In genomic region chr9:34592895-34593601, GRCh38 we compare ENCODE assay signal across 9 cellular contexts. TPM values are rescaled to one million over a fixed set of nuclear protein-coding genes. Genes with fewer than 3 reads are reported as not detected.
DNase-seq lines count a peak whose midpoint lies in the region; ATAC-seq and TF ChIP-seq lines count a peak whose summit lies in the region.
"Had no signal": no experiment of that assay in that cellular context is flagged by ENCODE, and none has a peak within 500 bp of the region (broad histone marks: within the 10 kb centered on the region; RNA-seq: fewer than 3 reads in every experiment).

No MANE protein-coding gene starts in this region.

- no peaks in the 10 kb centered on the region for H3K27me3 ChIP-seq in lung (ENCODE audit: control insufficient read depth, insufficient read depth)
- H3K27me3 ChIP-seq in vagina, result no peaks in the 10 kb centered on the region

- peaks cover 68 to 90% of the 10 kb centered on the region in 2 donors for H3K27me3 Mint-ChIP-seq in effector memory CD8-positive, alpha-beta T cell

- H3K27ac Mint-ChIP-seq in effector memory CD8-positive, alpha-beta T cell, result no peak overlapping the region
- H3K27ac Mint-ChIP-seq: stimulated activated naive CD8-positive, alpha-beta T cell treated with anti-CD3 and anti-CD28 coated beads, Interleukin-15, Interleukin-2, amounts not matched to agents 100 ng/mL and 50 ng/mL, for 24 hours had no signal

- peaks cover 24 to 27% of the 10 kb centered on the region in 2 donors for H3K4me1 Mint-ChIP-seq in effector memory CD8-positive, alpha-beta T cell (ENCODE audit: low read depth in 2 of 2)

- ATAC-seq in Right ventricle myocardium inferior, result peak; percentile 86
- ATAC-seq in effector memory CD8-positive, alpha-beta T cell (replicated peaks), result peak; percentile 28
- no peak for ATAC-seq in lung (ENCODE audit: insufficient read depth, low FRiP score)
- no peak for ATAC-seq in HG02981 (IDR thresholded peaks at IDR 0.05; ENCODE audit: unreplicated experiment)

- intact Hi-C loops in Right ventricle myocardium inferior (cut with DNase I), result loop anchor here (5.0 to 10.0 kb wide), 2 partner anchors 91 to 188 kb away; no protein-coding TSS in a partner anchor
- intact Hi-C loops in cardiac septum (cut with DNase I), result loop anchor here (5.0 kb wide), 3 partner anchors 91 to 191 kb away; no protein-coding TSS in a partner anchor
- intact Hi-C loops in vagina (cut with DNase I), result loop anchor here (5.0 to 10.0 kb wide), 2 partner anchors 46 to 188 kb away; no protein-coding TSS in a partner anchor

- H3K36me3 Mint-ChIP-seq in effector memory CD8-positive, alpha-beta T cell (ENCODE audit: insufficient read depth), result no peaks in the 10 kb centered on the region

- H3K4me1 ChIP-seq in lung (ENCODE audit: control insufficient read depth in 2 of 2, insufficient read depth in 2 of 2, low read length in 2 of 2) (peaks cover 0 to 19% of the 10 kb centered on the region in 2 donors), vagina (peaks cover 58% of the 10 kb centered on the region)

- peak overlapping the region in 1 of 2 donors; percentile 83 for H3K4me3 Mint-ChIP-seq in effector memory CD8-positive, alpha-beta T cell
- H3K4me3 Mint-ChIP-seq: stimulated activated naive CD8-positive, alpha-beta T cell treated with anti-CD3 and anti-CD28 coated beads, Interleukin-15, Interleukin-2, amounts not matched to agents 100 ng/mL and 50 ng/mL, for 24 hours had no signal

- WGBS in lung, 2 donors, result 4 to 5% methylated on average over 20 to 26 of the region's 26 CpGs

- H3K36me3 ChIP-seq in lung (ENCODE audit: control insufficient read depth in 2 of 2, insufficient read depth in 2 of 2, low read length in 2 of 2), result no peaks in the 10 kb centered on the region
- no peaks in the 10 kb centered on the region for H3K36me3 ChIP-seq in vagina

- peak; percentile 92 for DNase-seq in Right ventricle myocardium inferior (ENCODE audit: missing footprints)
- no peak for DNase-seq in cardiac septum (ENCODE audit: low spot score)
- DNase-seq in effector memory CD8-positive, alpha-beta T cell, result no peak
- DNase-seq in lung (ENCODE audit: low spot score), result peak; percentile 52
- DNase-seq in vagina (ENCODE audit: extremely low spot score in 2 of 2), result no peak
- no peak for DNase-seq in SK-N-DZ (ENCODE audit: low spot score)
- DNase-seq in OCI-M2 (lab: John Stamatoyannopoulos, UW; ENCODE audit: unreplicated experiment), result no peak

- H3K4me3 ChIP-seq in lung, result no peak overlapping the region
- no peak overlapping the region for H3K4me3 ChIP-seq in vagina

- H3K27ac ChIP-seq in lung (ENCODE audit: low read depth in 1 of 2, low read length in 1 of 2) (no peak overlapping the region), vagina (peak overlapping the region; percentile 84)

- H3K9me3 ChIP-seq in lung (ENCODE audit: control insufficient read depth in 2 of 2, insufficient read depth in 1 of 2, low read length in 1 of 2) (no peaks in the 10 kb centered on the region), vagina (no peaks in the 10 kb centered on the region)

- TF ChIP-seq POLR2A in vagina (IDR thresholded peaks at IDR 0.05), result no peak

- TF ChIP-seq CTCF in lung (IDR thresholded peaks at IDR 0.05; ENCODE audit: control extremely low read depth, extremely low read depth) (no peak), vagina (IDR thresholded peaks at IDR 0.05) (no peak)

- H3K9me3 Mint-ChIP-seq in effector memory CD8-positive, alpha-beta T cell, result no peaks in the 10 kb centered on the region
- H3K9me3 Mint-ChIP-seq: stimulated activated naive CD8-positive, alpha-beta T cell treated with anti-CD3 and anti-CD28 coated beads, Interleukin-15, Interleukin-2, amounts not matched to agents 100 ng/mL and 50 ng/mL, for 24 hours had no signal

RNA-seq across cellular contexts. Expression of gene CNTFR, which starts 3.5 kb away (rescaled TPM):
- 8.7 TPM for total RNA-seq in Right ventricle myocardium inferior
- 1.1 TPM for total RNA-seq in cardiac septum
- total RNA-seq in lung, result 1 to 10 TPM; 1.8 to 3.3 TPM
- under 1 TPM; 0.42 to 0.89 TPM for polyA plus RNA-seq in lung
- total RNA-seq in vagina, result 8.3 TPM
- polyA plus RNA-seq in SK-N-DZ (2014; cell fraction: cytosol; rRNA removed), result 85.6 and 98.3 TPM in 2 replicates
- 45.4 and 60.6 TPM in 2 replicates for polyA plus RNA-seq in SK-N-DZ (2014; cell fraction: nucleus; rRNA removed)

RNA-seq across cellular contexts. Expression of gene RPP25L, which starts 18.8 kb away (rescaled TPM):
- total RNA-seq in Right ventricle myocardium inferior (38.3 TPM), cardiac septum (39.4 TPM), lung (10 to 100 TPM; 17.0 to 21.9 TPM), vagina (31.4 TPM)
- polyA plus RNA-seq in lung, result 10 to 100 TPM; 29.6 to 32.6 TPM
- 31.2 and 38.8 TPM in 2 replicates for polyA plus RNA-seq in SK-N-DZ (2014; cell fraction: cytosol; rRNA removed)
- polyA plus RNA-seq in SK-N-DZ (2014; cell fraction: nucleus; rRNA removed), result 21.2 and 32.3 TPM in 2 replicates

RNA-seq across cellular contexts. Expression of gene DCTN3, which starts 27.2 kb away (rescaled TPM):
- 133 TPM for total RNA-seq in Right ventricle myocardium inferior
- 101 TPM for total RNA-seq in cardiac septum
- total RNA-seq in lung, result 10 to 100 TPM; 39.8 to 86.3 TPM
- polyA plus RNA-seq in lung, result 10 to 100 TPM; 66.0 to 74.6 TPM
- total RNA-seq in vagina, result 78.6 TPM
- polyA plus RNA-seq in SK-N-DZ (2014; cell fraction: cytosol; rRNA removed), result 57.8 and 72.5 TPM in 2 replicates
- polyA plus RNA-seq in SK-N-DZ (2014; cell fraction: nucleus; rRNA removed), result 49.2 and 57.7 TPM in 2 replicates

RNA-seq across cellular contexts. Expression of gene ARID3C, which starts 35.8 kb away (rescaled TPM):
- total RNA-seq in Right ventricle myocardium inferior, result not detected
- not detected for total RNA-seq in cardiac septum
- not detected for total RNA-seq in lung
- polyA plus RNA-seq in lung, result not detected
- total RNA-seq in vagina, result not detected
- 0.25 TPM in 1 of 2 replicates, not detected in the other for polyA plus RNA-seq in SK-N-DZ (2014; cell fraction: cytosol; rRNA removed)
- 0.15 TPM in 1 of 2 replicates, not detected in the other for polyA plus RNA-seq in SK-N-DZ (2014; cell fraction: nucleus; rRNA removed)

RNA-seq across cellular contexts. Expression of gene SIGMAR1, which starts 44.5 kb away (rescaled TPM):
- total RNA-seq in Right ventricle myocardium inferior, result 25.6 TPM
- 25.8 TPM for total RNA-seq in cardiac septum
- total RNA-seq in lung, result 10 to 100 TPM; 26.0 to 64.1 TPM
- polyA plus RNA-seq in lung, result 10 to 100 TPM; 62.5 to 72.0 TPM
- total RNA-seq in vagina, result 79.3 TPM
- 183 and 208 TPM in 2 replicates for polyA plus RNA-seq in SK-N-DZ (2014; cell fraction: cytosol; rRNA removed)
- polyA plus RNA-seq in SK-N-DZ (2014; cell fraction: nucleus; rRNA removed), result 89.9 and 92.3 TPM in 2 replicates

Comparison
In these comparisons a context has a peak if more than half of its experiments do, and no peak if none do; other contexts are left out.
1. DNase-seq: peak in Right ventricle myocardium inferior (single experiment) and lung (single experiment); none in cardiac septum (single experiment), effector memory CD8-positive, alpha-beta T cell (0 of 3), vagina (0 of 2), SK-N-DZ (single experiment) and OCI-M2 (single experiment).
2. ATAC-seq: peak in Right ventricle myocardium inferior (single experiment) and effector memory CD8-positive, alpha-beta T cell (single experiment); none in lung (single experiment) and HG02981 (single experiment).